In genomic region chr5:124908603-124909451, GRCh38 we compare ENCODE assay signal across 8 cellular contexts.
DNase-seq lines count a peak whose midpoint lies in the region; ATAC-seq and TF ChIP-seq lines count a peak whose summit lies in the region.

No MANE protein-coding gene starts in this region.

- DNase-seq in RPMI7951 (ENCODE audit: low read depth), result peak; percentile 26
- DNase-seq in left lung, result no peak
- DNase-seq in stimulated activated CD4-positive, alpha-beta T cell treated with anti-CD3 and anti-CD28 coated beads, Interleukin-2, amount 100 ng/mL, for 48 hours, result no peak
- DNase-seq in activated CD8-positive, alpha-beta memory T cell treated with anti-CD3 and anti-CD28 coated beads for 24 hours, result no peak
- DNase-seq in neuronal stem cell (ENCODE audit: low spot score), result no peak

- H4K8ac ChIP-seq in neuronal stem cell (ENCODE audit: low read depth, low read length), result no peak overlapping the region

- H3K14ac ChIP-seq in neuronal stem cell (ENCODE audit: low read length), result no peak overlapping the region

- no peaks in the 10 kb centered on the region for H3K9me3 ChIP-seq in BLaER1
- H3K9me3 ChIP-seq in left lung, result no peaks in the 10 kb centered on the region
- no peaks in the 10 kb centered on the region for H3K9me3 ChIP-seq in neuronal stem cell (replicated peaks in 1 of 2; ENCODE audit: control insufficient read depth in 2 of 2, insufficient read depth in 1 of 2, low read depth in 1 of 2, low read length in 2 of 2)

- peaks cover 100% of the 10 kb centered on the region for H3K4me1 ChIP-seq in BLaER1
- peaks cover 15 to 29% of the 10 kb centered on the region in 2 donors for H3K4me1 ChIP-seq in left lung
- peaks cover 14 to 42% of the 10 kb centered on the region in 2 donors for H3K4me1 ChIP-seq in neuronal stem cell (ENCODE audit: control insufficient read depth in 2 of 2, insufficient read depth in 1 of 2, low read depth in 1 of 2, low read length in 2 of 2)

- H4K91ac ChIP-seq in neuronal stem cell (ENCODE audit: low read depth, low read length, poor library complexity), result no peak overlapping the region

- H3K4ac ChIP-seq in neuronal stem cell (ENCODE audit: low read length), result no peak overlapping the region

- TF ChIP-seq CTCF in left lung (IDR thresholded peaks at IDR 0.05), result no peak

- no peak overlapping the region for H3K18ac ChIP-seq in neuronal stem cell (ENCODE audit: low read length)

- no peak overlapping the region for H2BK12ac ChIP-seq in neuronal stem cell (ENCODE audit: low read length)

- peak overlapping the region; percentile 89 for H3K27ac ChIP-seq in BLaER1
- H3K27ac ChIP-seq in left lung, result no peak overlapping the region
- no peak overlapping the region for H3K27ac ChIP-seq in neuronal stem cell (replicated peaks; ENCODE audit: low read length)

- H2BK120ac ChIP-seq in neuronal stem cell (ENCODE audit: low read depth, low read length), result no peak overlapping the region

- no peak overlapping the region for H2BK5ac ChIP-seq in neuronal stem cell (ENCODE audit: low read length)

- no peak overlapping the region for H2BK15ac ChIP-seq in neuronal stem cell (ENCODE audit: low read length)

- no peaks in the 10 kb centered on the region for H3K79me1 ChIP-seq in neuronal stem cell (ENCODE audit: low read depth, low read length)

- H3K27me3 ChIP-seq in BLaER1, result no peaks in the 10 kb centered on the region
- no peaks in the 10 kb centered on the region for H3K27me3 ChIP-seq in left lung
- no peaks in the 10 kb centered on the region for H3K27me3 ChIP-seq in neuronal stem cell (ENCODE audit: control insufficient read depth in 3 of 3, insufficient read depth in 3 of 3, low read depth in 1 of 3, low read length in 3 of 3)

- H3K36me3 ChIP-seq in BLaER1, result no peaks in the 10 kb centered on the region
- no peaks in the 10 kb centered on the region for H3K36me3 ChIP-seq in left lung
- no peaks in the 10 kb centered on the region for H3K36me3 ChIP-seq in neuronal stem cell (replicated peaks in 1 of 2; ENCODE audit: control insufficient read depth in 2 of 2, insufficient read depth in 2 of 2, low read length in 2 of 2)

- intact Hi-C loops in left lung (cut with DNase I), result no loop called here

- H3K4me3 ChIP-seq in BLaER1, result 0 out of 2 replicates have a peak overlapping the region, but pooled peaks have one; percentile 1
- no peak overlapping the region for H3K4me3 ChIP-seq in left lung
- H3K4me3 ChIP-seq in neuronal stem cell (ENCODE audit: low read length in 2 of 2), result no peak overlapping the region

- no peaks in the 10 kb centered on the region for H4K20me1 ChIP-seq in BLaER1

- peak overlapping the region; percentile 74 for H3K4me2 ChIP-seq in BLaER1
- H3K4me2 ChIP-seq in neuronal stem cell (ENCODE audit: insufficient read depth, low read length, poor library complexity, severe bottlenecking), result no peak overlapping the region

- H3K9ac ChIP-seq in BLaER1 (peak overlapping the region; percentile 16; the same call in 1 of the 2 replicates), neuronal stem cell (ENCODE audit: low read depth, low read length, poor library complexity) (no peak overlapping the region)

- no peak overlapping the region for H3K23ac ChIP-seq in neuronal stem cell (ENCODE audit: low read depth, low read length, poor library complexity)

- WGBS in neuronal stem cell (ENCODE audit: extremely low coverage in 2 of 2, insufficient read length in 2 of 2, insufficient replicate concordance in 1 of 2), 2 donors, result no CpG with 5 or more reads among the region's 7 CpGs

- peak; percentile 74 for ATAC-seq in GM19397 (IDR thresholded peaks at IDR 0.05; ENCODE audit: unreplicated experiment)
- ATAC-seq in HG03439 (IDR thresholded peaks at IDR 0.05; ENCODE audit: unreplicated experiment), result peak; percentile 75
- ATAC-seq in left lung, result peak; percentile 39

- no peak overlapping the region for H2AFZ ChIP-seq in neuronal stem cell (ENCODE audit: low read length)

- H2AK5ac ChIP-seq in neuronal stem cell (ENCODE audit: low read depth, low read length), result no peak overlapping the region
